Comparison of ENCODE assay signal across 10 cellular contexts in genomic region chr4:7827566-7827965, GRCh38.
DNase-seq lines count a peak whose midpoint lies in the region; ATAC-seq, FAIRE-seq and TF ChIP-seq lines count a peak whose summit lies in the region.
"Had no signal": no experiment of that assay in that cellular context is flagged by ENCODE, and none has a peak within 500 bp of the region (broad histone marks: within the 10 kb centered on the region; RNA-seq: fewer than 3 reads in every experiment).

No MANE protein-coding gene starts in this region.

- H3K4me1 ChIP-seq in ACC112 (ENCODE audit: control insufficient read depth, insufficient read depth, low read length, unreplicated experiment): peaks cover 63% of the 10 kb centered on the region

- H3K4me1 Mint-ChIP-seq in natural killer cell treated with Interleukin-12 subunit alpha and Interleukin-12 subunit beta and Interleukin-15 and Interleukin-18, amount 100 ng/mL, for 72 hours (ENCODE audit: low read depth in 2 of 2): peaks cover 36 to 54% of the 10 kb centered on the region in 2 donors

- H3K9me3 Mint-ChIP-seq in natural killer cell treated with Interleukin-12 subunit alpha and Interleukin-12 subunit beta and Interleukin-15 and Interleukin-18, amount 100 ng/mL, for 72 hours: no peaks in the 10 kb centered on the region

- H3K36me3 Mint-ChIP-seq in natural killer cell treated with Interleukin-12 subunit alpha and Interleukin-12 subunit beta and Interleukin-15 and Interleukin-18, amount 100 ng/mL, for 72 hours: peaks cover 4% of the 10 kb centered on the region

- TF ChIP-seq CTCF in GM20000 (IDR thresholded peaks at IDR 0.05; ENCODE audit: extremely low read depth, missing control alignments): no peak

- H3K79me2 ChIP-seq in ACC112 (ENCODE audit: control insufficient read depth, insufficient read depth, low read length, unreplicated experiment): peaks cover 68% of the 10 kb centered on the region

- peak overlapping the region; percentile 68 to 71 for H3K27ac Mint-ChIP-seq in natural killer cell treated with Interleukin-12 subunit alpha and Interleukin-12 subunit beta and Interleukin-15 and Interleukin-18, amount 100 ng/mL, for 72 hours

- peaks cover 47% of the 10 kb centered on the region for H3K36me3 ChIP-seq in ACC112 (ENCODE audit: insufficient read depth, low read length)

- peaks cover 0 to 22% of the 10 kb centered on the region in 2 donors for H3K27me3 Mint-ChIP-seq in natural killer cell treated with Interleukin-12 subunit alpha and Interleukin-12 subunit beta and Interleukin-15 and Interleukin-18, amount 100 ng/mL, for 72 hours

- no peak for TF ChIP-seq POLR2A in GM12891 (IDR thresholded peaks at IDR 0.05; ENCODE audit: low read depth, low read length)

- H3K27ac ChIP-seq in ACC112 (ENCODE audit: low read depth, low read length) (peak overlapping the region; percentile 94), cingulate gyrus (ENCODE audit: low read depth, low read length) (peak overlapping the region; percentile 82)

- no peak for ATAC-seq in natural killer cell treated with Interleukin-12 subunit alpha and Interleukin-12 subunit beta and Interleukin-15 and Interleukin-18, amount 100 ng/mL, for 72 hours

- DNase-seq in MV-4-11 (lab: John Stamatoyannopoulos, UW) (peak; percentile 64), OCI-M1 (lab: John Stamatoyannopoulos, UW) (no peak), GM12891 (ENCODE audit: insufficient read length, low spot score) (no peak), HK-2 (ENCODE audit: unreplicated experiment) (no peak), GM20000 (ENCODE audit: low spot score) (no peak)
- no peak for DNase-seq in natural killer cell treated with Interleukin-12 subunit alpha and Interleukin-12 subunit beta and Interleukin-15 and Interleukin-18, amount 100 ng/mL, for 72 hours (ENCODE audit: low spot score)
- DNase-seq: erythroblast, NCI-H774 had no signal

- no peak overlapping the region for H2AFZ ChIP-seq in ACC112 (ENCODE audit: low read length, unreplicated experiment)

- peak overlapping the region; percentile 64; the same call in 1 of the 2 replicates for H3K4me3 ChIP-seq in ACC112 (ENCODE audit: low read depth, low read length)

- no peak for FAIRE-seq in GM12891 (lab: Jason Lieb, UNC)

- no peaks in the 10 kb centered on the region for H3K27me3 ChIP-seq in ACC112 (ENCODE audit: insufficient read depth, low read length)

- H3K4me3 Mint-ChIP-seq in natural killer cell treated with Interleukin-12 subunit alpha and Interleukin-12 subunit beta and Interleukin-15 and Interleukin-18, amount 100 ng/mL, for 72 hours: peak overlapping the region; percentile 66

TF ChIP-seq in GM12891, 5 proteins besides CTCF, POLR2A, EP300 and RAD21:
- no peak for TF ChIP-seq SPI1 (IDR thresholded peaks at IDR 0.05; ENCODE audit: low read depth, low read length)
- TF ChIP-seq TAF1 (IDR thresholded peaks at IDR 0.05; ENCODE audit: low read depth, low read length): no peak
- TF ChIP-seq POLR2AphosphoS5 (IDR thresholded peaks at IDR 0.05; ENCODE audit: low read depth, low read length): no peak
- no peak for TF ChIP-seq PAX5 (IDR thresholded peaks at IDR 0.05; ENCODE audit: insufficient read depth, low read length, severe bottlenecking)
- no peak for TF ChIP-seq POU2F2 (IDR thresholded peaks at IDR 0.05; ENCODE audit: low read depth, low read length)
